In the genomic region with DNA sequence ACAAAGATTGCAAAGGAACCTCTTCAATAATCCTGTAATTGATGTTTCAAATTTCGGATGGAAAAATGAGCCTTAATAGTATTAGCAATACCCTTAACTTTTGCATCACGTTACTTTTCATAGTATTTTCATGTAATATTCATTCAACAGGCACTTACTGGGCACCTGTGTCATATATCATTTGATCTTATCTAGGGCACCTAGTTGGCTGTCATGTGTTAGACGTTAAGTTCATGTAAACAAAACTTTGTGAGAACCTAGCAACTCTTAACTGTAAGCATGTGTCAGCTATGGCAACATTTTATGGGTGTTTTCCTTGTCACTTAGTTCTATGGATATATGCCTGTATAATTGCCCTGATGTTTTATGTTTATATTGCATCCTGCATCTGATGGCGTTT, we compare ENCODE assay signal across 16 cellular contexts. TPM values are rescaled to one million over a fixed set of nuclear protein-coding genes. Genes with fewer than 3 reads are reported as not detected.
DNase-seq lines count a peak whose midpoint lies in the region; ATAC-seq, FAIRE-seq and TF ChIP-seq lines count a peak whose summit lies in the region.
"Had no signal": no experiment of that assay in that cellular context is flagged by ENCODE, and none has a peak within 500 bp of the region (broad histone marks: within the 10 kb centered on the region; RNA-seq: fewer than 3 reads in every experiment).

No MANE protein-coding gene starts in this region.

- H3K27ac ChIP-seq in hepatocyte, result peak overlapping the region; percentile 95
- H3K27ac ChIP-seq: parathyroid adenoma had no signal

- H3K27me3 ChIP-seq in hepatocyte, result no peaks in the 10 kb centered on the region

- H3K27me3 Mint-ChIP-seq in brain (peaks cover 28% of the 10 kb centered on the region), neural crest cell (ENCODE audit: low read depth) (peaks cover 61% of the 10 kb centered on the region)

- no peaks in the 10 kb centered on the region for H3K9me2 ChIP-seq in hepatocyte (replicated peaks; ENCODE audit: insufficient read depth)

- H3K4me2 ChIP-seq in hepatocyte, result peak overlapping the region; percentile 81

- H3K9me3 ChIP-seq in ES-I3 (ENCODE audit: control insufficient read depth, insufficient read depth, low read length) (no peaks in the 10 kb centered on the region), hepatocyte (ENCODE audit: low read depth) (no peaks in the 10 kb centered on the region)

- WGBS in hepatocyte (ENCODE audit: low lambda C conversion rate, missing lambda C conversion rate), result 58% methylated on average over 4 of the region's 4 CpGs

- H3K9me3 Mint-ChIP-seq in brain (peaks cover 0 to 5% (median 0%) of the 10 kb centered on the region in 5 experiments), neural crest cell (no peaks in the 10 kb centered on the region)
- H3K9me3 Mint-ChIP-seq: activated T-helper 17 cell treated with anti-CD3 and anti-CD28 coated beads, Interleukin-2, amount 50 U/mL, for 72 hours; CD8-positive, alpha-beta memory T cell; dendritic cell treated with granulocyte-macrophage colony-stimulating factor and Interleukin-4, amounts not matched to agents 40 ng/mL and 50 ng/mL, for 4 days had no signal

- DNase-seq in hepatocyte (ENCODE audit: low spot score) (no peak), neural crest cell (ENCODE audit: low read depth, low spot score) (no peak), GM19239 (ENCODE audit: insufficient read length, low spot score) (no peak), islet precursor cell (no peak), dedifferentiated amniotic fluid mesenchymal stem cell (ENCODE audit: extremely low spot score) (no peak)
- DNase-seq: CD8-positive, alpha-beta memory T cell; stimulated activated CD4-positive, alpha-beta T cell treated with anti-CD3 and anti-CD28 coated beads, Interleukin-12 subunit alpha, Interleukin-12 subunit beta, amount 100 ng/mL, for 4 hours; SW 1271 had no signal

- H3K4me1 Mint-ChIP-seq in brain (peaks cover 13% of the 10 kb centered on the region), neural crest cell (peaks cover 9% of the 10 kb centered on the region)
- H3K4me1 Mint-ChIP-seq: activated T-helper 17 cell treated with anti-CD3 and anti-CD28 coated beads, Interleukin-2, amount 50 U/mL, for 72 hours; CD8-positive, alpha-beta memory T cell had no signal

- peaks cover 8% of the 10 kb centered on the region for H3K79me2 ChIP-seq in hepatocyte
- H3K79me2 ChIP-seq: parathyroid adenoma had no signal

- H3K4me1 ChIP-seq in ES-I3 (ENCODE audit: insufficient read depth, low read length) (no peaks in the 10 kb centered on the region; the same call in none of the 2 replicates), hepatocyte (ENCODE audit: insufficient read depth) (no peaks in the 10 kb centered on the region)
- H3K4me1 ChIP-seq: parathyroid adenoma had no signal

- H3K27ac Mint-ChIP-seq in brain (peak overlapping the region in 1 of 5 experiments; percentile 87), neural crest cell (ENCODE audit: unreplicated experiment) (no peak overlapping the region)
- H3K27ac Mint-ChIP-seq: activated CD8-positive, alpha-beta T cell treated with anti-CD3 and anti-CD28 coated beads, Interleukin-2, amount 10 ng/mL, durations not matched to agents 7 days and 5 days; activated T-helper 17 cell treated with anti-CD3 and anti-CD28 coated beads, Interleukin-2, amount 50 U/mL, for 72 hours; dendritic cell treated with granulocyte-macrophage colony-stimulating factor and Interleukin-4, amounts not matched to agents 40 ng/mL and 50 ng/mL, for 4 days had no signal

- FAIRE-seq in GM19239 (lab: Jason Lieb, UNC), result no peak
- FAIRE-seq: G401.6 had no signal

- H3K36me3 Mint-ChIP-seq in brain (no peaks in the 10 kb centered on the region), neural crest cell (ENCODE audit: low read depth) (no peaks in the 10 kb centered on the region)
- H3K36me3 Mint-ChIP-seq: CD8-positive, alpha-beta memory T cell had no signal

- no peak for ATAC-seq in GM21390 (IDR thresholded peaks at IDR 0.05; ENCODE audit: unreplicated experiment)

- no peaks in the 10 kb centered on the region for H4K20me1 ChIP-seq in hepatocyte (ENCODE audit: insufficient read depth, poor library complexity, severe bottlenecking)

- no peaks in the 10 kb centered on the region for H3K36me3 ChIP-seq in ES-I3 (ENCODE audit: insufficient read depth, low read length)
- no peaks in the 10 kb centered on the region for H3K36me3 ChIP-seq in hepatocyte (replicated peaks; ENCODE audit: insufficient read depth, low read depth)

- TF ChIP-seq CTCF in brain (conservative IDR thresholded peaks at IDR 0.05) (no peak), hepatocyte (IDR thresholded peaks at IDR 0.05; ENCODE audit: poor library complexity) (no peak), neural crest cell (conservative IDR thresholded peaks at IDR 0.05) (no peak)

- no peak overlapping the region for H2AFZ ChIP-seq in hepatocyte

- H3K4me3 Mint-ChIP-seq in brain (peak overlapping the region in 4 of 5 experiments; percentile 73 to 84 (median 83)), neural crest cell (peak overlapping the region; percentile 75)
- H3K4me3 Mint-ChIP-seq: activated CD8-positive, alpha-beta T cell treated with anti-CD3 and anti-CD28 coated beads, Interleukin-2, amount 10 ng/mL, durations not matched to agents 7 days and 5 days; activated T-helper 17 cell treated with anti-CD3 and anti-CD28 coated beads, Interleukin-2, amount 50 U/mL, for 72 hours; CD8-positive, alpha-beta memory T cell; dendritic cell treated with granulocyte-macrophage colony-stimulating factor and Interleukin-4, amounts not matched to agents 40 ng/mL and 50 ng/mL, for 4 days had no signal

- H3K9ac ChIP-seq in ES-I3 (ENCODE audit: low read depth, low read length), result peak overlapping the region; percentile 81
- H3K9ac ChIP-seq: parathyroid adenoma had no signal

- peak overlapping the region; percentile 22 for H3K4me3 ChIP-seq in hepatocyte

RNA-seq across cellular contexts. Expression of a gene that starts 0.8 kb away (rescaled TPM):
- polyA plus RNA-seq in brain (ENCODE audit: insufficient read depth, low read depth, low replicate concordance) (0.56 TPM), hepatocyte (32.9 and 45.3 TPM in 2 replicates)
- total RNA-seq in hepatocyte (73.5 and 76.3 TPM in 2 replicates), neural crest cell (not detected in 2 replicates)
- total RNA-seq: activated CD8-positive, alpha-beta T cell treated with anti-CD3 and anti-CD28 coated beads, Interleukin-2, amount 10 ng/mL, durations not matched to agents 7 days and 5 days; CD8-positive, alpha-beta memory T cell had no signal
- polyA plus RNA-seq: CD8-positive, alpha-beta memory T cell had no signal

Comparison
In these comparisons a context has a peak if more than half of its experiments do, and no peak if none do; other contexts are left out.
1. RNA of a gene that starts 0.8 kb away (total RNA-seq): 73.5 to 76.3 TPM in hepatocyte; not detected in neural crest cell; every median in the first group is over 10 times any median in the second.